Comparison of ENCODE assay signal across 1 cellular context in genomic region chr12:95217377-95218163, GRCh38.
TF ChIP-seq lines count a peak whose summit lies in the region.

TSS of gene FGD6 (minus strand) at chr12:95217467. CDS start at chr12:95217240, 227 bp downstream.
TSS of gene VEZT (plus strand) at chr12:95217807. CDS start at chr12:95217851, 44 bp downstream.

TF ChIP-seq in HepG2, 621 proteins besides CTCF, POLR2A, EP300 and RAD21 (continued from another document):
- TF ChIP-seq ARID3A (IDR thresholded peaks at IDR 0.05; ENCODE audit: low read depth, low read length) (peak; percentile 19; the same call in 1 of the 2 replicates), HMGA1 (CRISPR knock-in tag; conservative IDR thresholded peaks at IDR 0.05) (no peak), CAMTA2 (CRISPR knock-in tag; IDR thresholded peaks at IDR 0.05; ENCODE audit: borderline replicate concordance) (no peak), SAP130 (CRISPR knock-in tag; IDR thresholded peaks at IDR 0.05; ENCODE audit: low read depth) (peak; percentile 83), ZNF687 (CRISPR knock-in tag; IDR thresholded peaks at IDR 0.05) (peak; percentile 96), GMEB1 (CRISPR knock-in tag; IDR thresholded peaks at IDR 0.05; ENCODE audit: borderline replicate concordance) (peak; percentile 87), NR2F2 (IDR thresholded peaks at IDR 0.05; ENCODE audit: borderline replicate concordance, low read depth) (no peak; the same call in 1 of the 2 replicates)
